In genomic region chr5:177390363-177391300, GRCh38 we compare ENCODE assay signal across 1 cellular context.
TF ChIP-seq lines count a peak whose summit lies in the region.

No MANE protein-coding gene starts in this region.

TF ChIP-seq in HCT116, 20 proteins besides CTCF, POLR2A, EP300 and RAD21 (continued from another document):
- TF ChIP-seq REST (IDR thresholded peaks at IDR 0.05; ENCODE audit: low read depth) (no peak), EGR1 (IDR thresholded peaks at IDR 0.05; ENCODE audit: low read depth) (no peak), MAX (IDR thresholded peaks at IDR 0.05) (no peak), SRF (IDR thresholded peaks at IDR 0.05; ENCODE audit: low read depth) (no peak), FOSL1 (IDR thresholded peaks at IDR 0.05; ENCODE audit: low read depth) (no peak), YY1 (IDR thresholded peaks at IDR 0.05; ENCODE audit: extremely low read depth, insufficient replicate concordance, low read depth, low read length) (no peak), EZH2 (IDR thresholded peaks at IDR 0.05) (no peak), TCF7L2 (IDR thresholded peaks at IDR 0.05; ENCODE audit: borderline replicate concordance, extremely low read depth, insufficient read depth, insufficient read length) (peak; percentile 46)
